In the genomic region with DNA sequence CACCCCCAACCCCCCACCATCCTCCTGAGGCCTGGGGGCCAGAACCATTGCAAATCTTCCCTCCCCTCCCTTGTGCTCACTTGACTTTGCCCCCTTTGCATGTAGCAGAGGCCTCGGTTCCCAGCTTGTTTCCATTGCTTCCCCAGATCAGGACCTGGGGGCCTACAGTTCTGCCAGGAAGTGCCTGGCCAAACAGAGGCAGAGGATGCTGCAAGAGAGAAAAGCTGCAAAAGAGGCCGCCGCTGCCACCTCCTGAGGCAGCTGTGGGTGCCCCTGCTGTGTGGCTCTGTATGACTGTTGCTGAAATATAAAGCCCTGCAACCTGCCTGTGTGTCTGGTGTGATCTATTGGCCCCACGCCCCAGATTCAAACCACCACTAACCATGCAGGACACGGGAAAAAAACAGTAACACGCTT, we compare ENCODE assay signal across 9 cellular contexts. TPM values are rescaled to one million over a fixed set of nuclear protein-coding genes. Genes with fewer than 3 reads are reported as not detected.
DNase-seq lines count a peak whose midpoint lies in the region; ATAC-seq and TF ChIP-seq lines count a peak whose summit lies in the region.
"Had no signal": no experiment of that assay in that cellular context is flagged by ENCODE, and none has a peak within 500 bp of the region (broad histone marks: within the 10 kb centered on the region; RNA-seq: fewer than 3 reads in every experiment).

No MANE protein-coding gene starts in this region.

- CTCF ChIA-PET in PC-3 (lab: Charles Lee) = no interaction called here
- CTCF ChIA-PET in mammary epithelial cell (lab: Charles Lee; ENCODE audit: low non-redundant PET) = no interaction called here

- H3K9me3 ChIP-seq in BLaER1 (no peaks in the 10 kb centered on the region), PC-3 (ENCODE audit: low read length) (no peaks in the 10 kb centered on the region), mammary epithelial cell (replicated peaks; ENCODE audit: insufficient read depth, low read length) (no peaks in the 10 kb centered on the region), gastroesophageal sphincter (no peaks in the 10 kb centered on the region)

- peak overlapping the region; percentile 88 for H3K4me2 ChIP-seq in BLaER1
- H3K4me2 ChIP-seq in PC-3 (ENCODE audit: low read length) = peak overlapping the region; percentile 92
- H3K4me2 ChIP-seq in mammary epithelial cell (ENCODE audit: insufficient read depth, low read depth, low read length) = peak overlapping the region; percentile 29

- TF ChIP-seq CTCF in PC-3 (conservative IDR thresholded peaks at IDR 0.05; ENCODE audit: low read depth, low read length) (no peak), mammary epithelial cell (conservative IDR thresholded peaks at IDR 0.05 in 1 of 2, IDR thresholded peaks at IDR 0.05 in 1 of 2; ENCODE audit: extremely low read depth in 1 of 2, insufficient read depth in 1 of 2, low read depth in 1 of 2, low read length in 2 of 2) (no peak), gastroesophageal sphincter (IDR thresholded peaks at IDR 0.05) (no peak)

- peaks cover 16% of the 10 kb centered on the region for H3F3A ChIP-seq in PC-3 (ENCODE audit: low read length, unreplicated experiment)

- H3K4me3 ChIP-seq in BLaER1 (0 out of 2 replicates have a peak overlapping the region, but pooled peaks have one; percentile 33), PC-3 (ENCODE audit: low read length) (peak overlapping the region; percentile 40; the same call in 1 of the 2 replicates), mammary epithelial cell (replicated peaks in 1 of 3; ENCODE audit: insufficient read depth in 1 of 3, low read depth in 2 of 3, low read length in 3 of 3) (no peak overlapping the region), gastroesophageal sphincter (no peak overlapping the region)

- H3K79me2 ChIP-seq in PC-3 (ENCODE audit: low read length) = peaks cover 56% of the 10 kb centered on the region
- H3K79me2 ChIP-seq in mammary epithelial cell (ENCODE audit: insufficient read depth, low read length) = peaks cover 62% of the 10 kb centered on the region

- H2AFZ ChIP-seq in PC-3 (ENCODE audit: low read length) (no peak overlapping the region), mammary epithelial cell (ENCODE audit: low read depth, low read length) (no peak overlapping the region)

- H3K27me3 ChIP-seq in BLaER1 = no peaks in the 10 kb centered on the region
- no peaks in the 10 kb centered on the region for H3K27me3 ChIP-seq in PC-3 (ENCODE audit: low read length)
- no peaks in the 10 kb centered on the region for H3K27me3 ChIP-seq in mammary epithelial cell (ENCODE audit: insufficient read depth, low read length)
- H3K27me3 ChIP-seq in gastroesophageal sphincter = no peaks in the 10 kb centered on the region

- no peak for TF ChIP-seq POLR2A in gastroesophageal sphincter (IDR thresholded peaks at IDR 0.05)

- H4K20me1 ChIP-seq in BLaER1 = peaks cover 44% of the 10 kb centered on the region
- peaks cover 19% of the 10 kb centered on the region for H4K20me1 ChIP-seq in PC-3 (ENCODE audit: low read length)
- H4K20me1 ChIP-seq in mammary epithelial cell (ENCODE audit: insufficient read depth, low read length) = peaks cover 3% of the 10 kb centered on the region

- no peak for ATAC-seq in PC-3
- ATAC-seq in GM18498 (IDR thresholded peaks at IDR 0.05; ENCODE audit: unreplicated experiment) = no peak
- ATAC-seq in gastroesophageal sphincter = no peak

- H3K9ac ChIP-seq in BLaER1 = 0 out of 2 replicates have a peak overlapping the region, but pooled peaks have one; percentile 97
- no peak overlapping the region for H3K9ac ChIP-seq in PC-3 (ENCODE audit: low read length)
- no peak overlapping the region for H3K9ac ChIP-seq in mammary epithelial cell (ENCODE audit: insufficient read depth, low read length)

- WGBS in mammary epithelial cell (ENCODE audit: low coverage, missing lambda C conversion rate) = 28% methylated on average over 6 of the region's 6 CpGs
- WGBS in gastroesophageal sphincter (ENCODE audit: low coverage in 1 of 2), 2 donors = 71 to 83% methylated on average over 1 to 3 of the region's 6 CpGs

- TF ChIP-seq EP300 in gastroesophageal sphincter (IDR thresholded peaks at IDR 0.05) = no peak

- peak; percentile 33 for DNase-seq in EL
- DNase-seq in PC-3 = no peak
- no peak for DNase-seq in mammary epithelial cell
- no peak for DNase-seq in HuH-7 (ENCODE audit: low spot score)
- DNase-seq in medulla oblongata (ENCODE audit: extremely low spot score) = no peak

- intact Hi-C loops in PC-3 (cut with micrococcal nuclease) = no loop called here
- intact Hi-C loops in mammary epithelial cell (cut with micrococcal nuclease) = no loop called here

- dilution Hi-C loops in mammary epithelial cell (cut with HindIII; ENCODE audit: low sequenced_read_pairs) = loop anchor here (10.0 kb wide), 1 partner anchor 203 kb away; no protein-coding TSS in a partner anchor

- H3K27ac ChIP-seq in BLaER1 (no peak overlapping the region), PC-3 (ENCODE audit: low read length) (no peak overlapping the region), mammary epithelial cell (ENCODE audit: insufficient read depth, low read depth, low read length) (no peak overlapping the region), gastroesophageal sphincter (peak overlapping the region in 1 of 4 donors; percentile 12)

- in situ Hi-C loops in mammary epithelial cell (cut with MboI; ENCODE audit: low sequenced_read_pairs in 2 of 2) = no loop called here

- no peaks in the 10 kb centered on the region for H3K9me2 ChIP-seq in PC-3 (replicated peaks; ENCODE audit: low read length)

- H3K4me1 ChIP-seq in BLaER1 = peaks cover 47% of the 10 kb centered on the region
- peaks cover 9% of the 10 kb centered on the region; the same call in 1 of the 2 replicates for H3K4me1 ChIP-seq in PC-3 (ENCODE audit: insufficient read depth, low read length)
- peaks cover 20% of the 10 kb centered on the region for H3K4me1 ChIP-seq in mammary epithelial cell (ENCODE audit: insufficient read depth, low read length)
- H3K4me1 ChIP-seq in gastroesophageal sphincter = peaks cover 0 to 63% (median 26%) of the 10 kb centered on the region in 3 donors

- no TSS peak for BruUV-seq in PC-3 (replicated peaks; lab: Mats Ljungman, UMichigan)
- no TSS peak for BruUV-seq in mammary epithelial cell (replicated peaks; lab: Mats Ljungman, UMichigan)

- peaks cover 34% of the 10 kb centered on the region for H3K36me3 ChIP-seq in BLaER1
- H3K36me3 ChIP-seq in PC-3 (ENCODE audit: low read depth, low read length) = peaks cover 22% of the 10 kb centered on the region
- peaks cover 4% of the 10 kb centered on the region for H3K36me3 ChIP-seq in mammary epithelial cell (ENCODE audit: insufficient read depth, low read length)
- H3K36me3 ChIP-seq in gastroesophageal sphincter = peaks cover 0 to 27% of the 10 kb centered on the region in 2 donors

- POLR2A ChIA-PET in PC-3 (lab: Charles Lee; ENCODE audit: unreplicated experiment) = no interaction called here

RNA-seq across cellular contexts. Expression of a gene that starts 2.3 kb away (rescaled TPM):
- total RNA-seq in PC-3 (2014; rRNA removed) (407 and 530 TPM in 2 replicates), mammary epithelial cell (100 to 1,000 TPM in 1 of 2 donors, 10 to 100 TPM in 1; 62.5 to 146 TPM), gastroesophageal sphincter (100 to 1,000 TPM; 214 to 400 (median 243) TPM)
- polyA plus RNA-seq in mammary epithelial cell = 192 TPM
- 149 TPM for polyA minus RNA-seq in mammary epithelial cell

RNA-seq across cellular contexts. Expression of a gene that starts 3.0 kb away (rescaled TPM):
- 2,234 and 2,721 TPM in 2 replicates for total RNA-seq in PC-3 (2014; rRNA removed)
- 1,000 to 10,000 TPM; 1,442 to 3,060 TPM for total RNA-seq in mammary epithelial cell
- 3,984 TPM for polyA plus RNA-seq in mammary epithelial cell
- 3,102 TPM for polyA minus RNA-seq in mammary epithelial cell
- total RNA-seq in gastroesophageal sphincter = 1,000 to 10,000 TPM in 3 of 4 donors, 100 to 1,000 TPM in 1; 899 to 1,585 (median 1,295) TPM

RNA-seq across cellular contexts. Expression of a gene that starts 5.0 kb away (rescaled TPM):
- total RNA-seq in PC-3 (2014; rRNA removed) (not detected in 2 replicates), mammary epithelial cell (not detected), gastroesophageal sphincter (not detected)
- 0.08 TPM for polyA plus RNA-seq in mammary epithelial cell
- not detected for polyA minus RNA-seq in mammary epithelial cell
- total RNA-seq: liver had no signal
- polyA plus RNA-seq: liver had no signal

RNA-seq across cellular contexts. Expression of a gene that starts 7.2 kb away (rescaled TPM):
- total RNA-seq in PC-3 (2014; rRNA removed) (1.5 TPM in 1 of 2 replicates, not detected in the other), mammary epithelial cell (under 1 TPM; 0.33 to 0.80 TPM), gastroesophageal sphincter (not detected)
- polyA plus RNA-seq in mammary epithelial cell = 0.09 TPM
- not detected for polyA minus RNA-seq in mammary epithelial cell
- total RNA-seq: liver had no signal

RNA-seq across cellular contexts. Expression of a gene that starts 10.2 kb away (rescaled TPM):
- total RNA-seq in PC-3 (2014; rRNA removed) (71.5 and 111 TPM in 2 replicates), mammary epithelial cell (10 to 100 TPM; 33.2 to 46.5 TPM), gastroesophageal sphincter (10 to 100 TPM; 26.7 to 38.6 (median 33.2) TPM)
- 65.9 TPM for polyA plus RNA-seq in mammary epithelial cell
- 30.4 TPM for polyA minus RNA-seq in mammary epithelial cell

Comparison
In these comparisons a context has a peak if more than half of its experiments do, and no peak if none do; other contexts are left out.
1. H3K4me2 ChIP-seq: peak in every context shown above with its lines; median percentile 92 in PC-3; 88 in BLaER1; 29 in mammary epithelial cell.
2. H3K4me3 ChIP-seq: peak in BLaER1 (single experiment) and PC-3 (single experiment); none in mammary epithelial cell (0 of 3) and gastroesophageal sphincter (0 of 2).